Comparison of ENCODE assay signal across 9 cellular contexts in the genomic region with DNA sequence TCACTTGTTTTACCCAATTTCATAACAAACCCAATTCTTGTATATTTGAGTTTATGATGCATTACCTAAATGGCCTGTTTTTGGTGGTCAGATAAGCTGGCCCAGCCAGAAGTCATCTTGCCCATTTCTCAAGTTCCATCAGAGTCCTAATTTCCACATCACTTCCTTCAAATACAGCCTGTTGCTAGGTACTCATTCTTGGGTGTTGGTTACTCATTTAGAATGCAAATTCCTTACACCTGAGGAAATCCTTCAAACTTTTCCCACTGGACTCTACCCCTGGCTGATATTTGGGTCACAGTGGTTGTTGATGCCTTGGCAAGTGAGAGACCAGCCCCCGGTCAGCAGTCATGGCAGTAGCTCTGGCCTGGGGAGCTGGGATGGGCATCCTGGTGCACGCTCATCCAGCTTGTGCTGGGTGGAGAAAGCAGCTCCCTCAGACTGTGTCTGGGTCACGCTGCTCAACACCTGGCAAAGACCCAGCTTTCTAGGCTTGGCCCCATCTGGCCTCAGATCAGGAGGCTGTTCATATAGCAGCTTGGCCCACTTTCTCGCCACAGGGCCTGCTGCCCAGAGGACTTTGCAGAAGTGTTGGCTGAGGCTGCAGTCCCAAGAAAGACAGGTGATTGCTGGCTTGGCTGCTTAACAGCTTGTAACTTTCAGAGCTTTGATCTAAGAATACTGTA. TPM values are rescaled to one million over a fixed set of nuclear protein-coding genes. Genes with fewer than 3 reads are reported as not detected.
DNase-seq lines count a peak whose midpoint lies in the region; ATAC-seq and TF ChIP-seq lines count a peak whose summit lies in the region.
"Had no signal": no experiment of that assay in that cellular context is flagged by ENCODE, and none has a peak within 500 bp of the region (broad histone marks: within the 10 kb centered on the region; RNA-seq: fewer than 3 reads in every experiment).

No MANE protein-coding gene starts in this region.

- TF ChIP-seq CTCF in AG10803 (conservative IDR thresholded peaks at IDR 0.05; ENCODE audit: low read length), result no peak

- no peak overlapping the region for H3K4me3 ChIP-seq in AG10803 (ENCODE audit: low read length)

- DNase-seq in AG10803 (ENCODE audit: low read depth) (peak; percentile 81), NCI-H2171 treated with DMSO at 0.1 percent for 48 hours (lab: John Stamatoyannopoulos, UW) (peak; percentile 96), erythroblast (lab: John Stamatoyannopoulos, UW) (peak; percentile 87 to 88), myocyte (ENCODE audit: low read depth) (peak; percentile 97), posterior vena cava (ENCODE audit: low spot score) (no peak), ACHN (no peak)
- DNase-seq: stimulated activated CD4-positive, alpha-beta T cell treated with anti-CD3 and anti-CD28 coated beads, Interleukin-2, amount 100 ng/mL, for 24 hours had no signal

- in situ Hi-C loops in ACHN (cut with HindIII; ENCODE audit: low pct_ligation_motif_present, low pct_unique_long_range_greater_than_20kb, low sequenced_read_pairs), result no loop called here

- intact Hi-C loops in posterior vena cava (cut with DNase I), result no loop called here

- no peak for TF ChIP-seq POLR2A in erythroblast (IDR thresholded peaks at IDR 0.05; ENCODE audit: low read length)

- ATAC-seq in activated CD4-positive, CD25-positive, alpha-beta regulatory T cell treated with anti-CD3 and anti-CD28 coated beads, Interleukin-2, amount 50 U/mL, for 24 hours, result no peak
- ATAC-seq in GM18498 (IDR thresholded peaks at IDR 0.05; ENCODE audit: unreplicated experiment), result no peak

RNA-seq across cellular contexts. Expression of a gene that starts 25.8 kb away (rescaled TPM):
- total RNA-seq in myocyte (128 and 134 TPM in 2 replicates), posterior vena cava (100 to 1,000 TPM; 206 to 227 TPM)
- 85.8 TPM for polyA plus RNA-seq in myocyte (2012)

Comparison
In these comparisons a context has a peak if more than half of its experiments do, and no peak if none do; other contexts are left out.
1. DNase-seq: peak in AG10803 (single experiment), NCI-H2171 treated with DMSO at 0.1 percent for 48 hours (single experiment), erythroblast (2 of 2) and myocyte (single experiment); none in posterior vena cava (single experiment) and ACHN (single experiment).